ENCODE assay signal across 1 cellular context in the genomic region with DNA sequence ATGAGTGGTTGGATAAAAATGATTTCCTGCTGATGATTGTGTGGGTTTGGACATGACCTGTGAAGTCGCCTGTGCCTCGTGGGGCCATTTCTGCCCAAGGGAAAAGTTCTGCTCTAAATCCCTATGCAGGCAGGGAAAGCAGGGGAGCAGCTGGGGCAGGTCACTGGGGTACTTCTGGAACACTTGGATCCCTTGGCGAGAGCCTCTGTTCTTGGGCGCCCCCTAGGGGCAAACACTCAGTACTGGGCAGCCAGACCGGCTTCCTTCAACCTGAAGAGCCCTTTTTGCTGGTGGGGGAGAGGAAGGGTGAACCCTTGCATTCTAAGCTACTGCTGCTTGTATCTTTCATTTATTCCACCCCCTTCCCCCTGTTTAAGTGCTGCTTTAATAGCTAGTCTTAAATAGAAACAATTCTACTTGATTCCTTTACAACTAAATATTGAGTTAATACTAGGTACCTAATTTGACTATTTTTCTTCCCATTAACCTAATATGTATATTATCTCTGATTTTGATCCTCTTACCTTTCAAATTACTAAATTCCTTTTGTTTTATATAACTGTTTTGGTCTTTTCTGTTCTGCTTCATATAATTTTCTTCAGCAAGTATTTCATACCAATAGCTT.
TF ChIP-seq lines count a peak whose summit lies in the region.

No MANE protein-coding gene starts in this region.

TF ChIP-seq in K562, 482 proteins besides CTCF, POLR2A, EP300 and RAD21 (continued from another document):
- TF ChIP-seq, protein P1, sequence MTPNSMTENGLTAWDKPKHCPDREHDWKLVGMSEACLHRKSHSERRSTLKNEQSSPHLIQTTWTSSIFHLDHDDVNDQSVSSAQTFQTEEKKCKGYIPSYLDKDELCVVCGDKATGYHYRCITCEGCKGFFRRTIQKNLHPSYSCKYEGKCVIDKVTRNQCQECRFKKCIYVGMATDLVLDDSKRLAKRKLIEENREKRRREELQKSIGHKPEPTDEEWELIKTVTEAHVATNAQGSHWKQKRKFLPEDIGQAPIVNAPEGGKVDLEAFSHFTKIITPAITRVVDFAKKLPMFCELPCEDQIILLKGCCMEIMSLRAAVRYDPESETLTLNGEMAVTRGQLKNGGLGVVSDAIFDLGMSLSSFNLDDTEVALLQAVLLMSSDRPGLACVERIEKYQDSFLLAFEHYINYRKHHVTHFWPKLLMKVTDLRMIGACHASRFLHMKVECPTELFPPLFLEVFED (CRISPR knock-in tag; conservative IDR thresholded peaks at IDR 0.05), result no peak
- TF ChIP-seq ZNF23 (CRISPR knock-in tag; IDR thresholded peaks at IDR 0.05), result no peak
- TF ChIP-seq, protein P2, sequence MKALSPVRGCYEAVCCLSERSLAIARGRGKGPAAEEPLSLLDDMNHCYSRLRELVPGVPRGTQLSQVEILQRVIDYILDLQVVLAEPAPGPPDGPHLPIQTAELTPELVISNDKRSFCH (CRISPR knock-in tag; IDR thresholded peaks at IDR 0.05), result no peak
- TF ChIP-seq, protein P2 (tag; IDR thresholded peaks at IDR 0.05), result no peak
- TF ChIP-seq NFIC (IDR thresholded peaks at IDR 0.05), result no peak
- TF ChIP-seq, protein P3, sequence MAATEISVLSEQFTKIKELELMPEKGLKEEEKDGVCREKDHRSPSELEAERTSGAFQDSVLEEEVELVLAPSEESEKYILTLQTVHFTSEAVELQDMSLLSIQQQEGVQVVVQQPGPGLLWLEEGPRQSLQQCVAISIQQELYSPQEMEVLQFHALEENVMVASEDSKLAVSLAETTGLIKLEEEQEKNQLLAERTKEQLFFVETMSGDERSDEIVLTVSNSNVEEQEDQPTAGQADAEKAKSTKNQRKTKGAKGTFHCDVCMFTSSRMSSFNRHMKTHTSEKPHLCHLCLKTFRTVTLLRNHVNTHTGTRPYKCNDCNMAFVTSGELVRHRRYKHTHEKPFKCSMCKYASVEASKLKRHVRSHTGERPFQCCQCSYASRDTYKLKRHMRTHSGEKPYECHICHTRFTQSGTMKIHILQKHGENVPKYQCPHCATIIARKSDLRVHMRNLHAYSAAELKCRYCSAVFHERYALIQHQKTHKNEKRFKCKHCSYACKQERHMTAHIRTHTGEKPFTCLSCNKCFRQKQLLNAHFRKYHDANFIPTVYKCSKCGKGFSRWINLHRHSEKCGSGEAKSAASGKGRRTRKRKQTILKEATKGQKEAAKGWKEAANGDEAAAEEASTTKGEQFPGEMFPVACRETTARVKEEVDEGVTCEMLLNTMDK (IDR thresholded peaks at IDR 0.05; ENCODE audit: borderline replicate concordance, insufficient read depth, low read depth, low read length, poor library complexity, severe bottlenecking), result no peak
- no peak for TF ChIP-seq MAFG (tag; conservative IDR thresholded peaks at IDR 0.05)
- TF ChIP-seq, protein P4, sequence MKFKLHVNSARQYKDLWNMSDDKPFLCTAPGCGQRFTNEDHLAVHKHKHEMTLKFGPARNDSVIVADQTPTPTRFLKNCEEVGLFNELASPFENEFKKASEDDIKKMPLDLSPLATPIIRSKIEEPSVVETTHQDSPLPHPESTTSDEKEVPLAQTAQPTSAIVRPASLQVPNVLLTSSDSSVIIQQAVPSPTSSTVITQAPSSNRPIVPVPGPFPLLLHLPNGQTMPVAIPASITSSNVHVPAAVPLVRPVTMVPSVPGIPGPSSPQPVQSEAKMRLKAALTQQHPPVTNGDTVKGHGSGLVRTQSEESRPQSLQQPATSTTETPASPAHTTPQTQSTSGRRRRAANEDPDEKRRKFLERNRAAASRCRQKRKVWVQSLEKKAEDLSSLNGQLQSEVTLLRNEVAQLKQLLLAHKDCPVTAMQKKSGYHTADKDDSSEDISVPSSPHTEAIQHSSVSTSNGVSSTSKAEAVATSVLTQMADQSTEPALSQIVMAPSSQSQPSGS (CRISPR knock-in tag; IDR thresholded peaks at IDR 0.05), result no peak
- TF ChIP-seq, protein P5, sequence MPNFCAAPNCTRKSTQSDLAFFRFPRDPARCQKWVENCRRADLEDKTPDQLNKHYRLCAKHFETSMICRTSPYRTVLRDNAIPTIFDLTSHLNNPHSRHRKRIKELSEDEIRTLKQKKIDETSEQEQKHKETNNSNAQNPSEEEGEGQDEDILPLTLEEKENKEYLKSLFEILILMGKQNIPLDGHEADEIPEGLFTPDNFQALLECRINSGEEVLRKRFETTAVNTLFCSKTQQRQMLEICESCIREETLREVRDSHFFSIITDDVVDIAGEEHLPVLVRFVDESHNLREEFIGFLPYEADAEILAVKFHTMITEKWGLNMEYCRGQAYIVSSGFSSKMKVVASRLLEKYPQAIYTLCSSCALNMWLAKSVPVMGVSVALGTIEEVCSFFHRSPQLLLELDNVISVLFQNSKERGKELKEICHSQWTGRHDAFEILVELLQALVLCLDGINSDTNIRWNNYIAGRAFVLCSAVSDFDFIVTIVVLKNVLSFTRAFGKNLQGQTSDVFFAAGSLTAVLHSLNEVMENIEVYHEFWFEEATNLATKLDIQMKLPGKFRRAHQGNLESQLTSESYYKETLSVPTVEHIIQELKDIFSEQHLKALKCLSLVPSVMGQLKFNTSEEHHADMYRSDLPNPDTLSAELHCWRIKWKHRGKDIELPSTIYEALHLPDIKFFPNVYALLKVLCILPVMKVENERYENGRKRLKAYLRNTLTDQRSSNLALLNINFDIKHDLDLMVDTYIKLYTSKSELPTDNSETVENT (CRISPR knock-in tag; IDR thresholded peaks at IDR 0.05), result no peak
- TF ChIP-seq, protein P6, sequence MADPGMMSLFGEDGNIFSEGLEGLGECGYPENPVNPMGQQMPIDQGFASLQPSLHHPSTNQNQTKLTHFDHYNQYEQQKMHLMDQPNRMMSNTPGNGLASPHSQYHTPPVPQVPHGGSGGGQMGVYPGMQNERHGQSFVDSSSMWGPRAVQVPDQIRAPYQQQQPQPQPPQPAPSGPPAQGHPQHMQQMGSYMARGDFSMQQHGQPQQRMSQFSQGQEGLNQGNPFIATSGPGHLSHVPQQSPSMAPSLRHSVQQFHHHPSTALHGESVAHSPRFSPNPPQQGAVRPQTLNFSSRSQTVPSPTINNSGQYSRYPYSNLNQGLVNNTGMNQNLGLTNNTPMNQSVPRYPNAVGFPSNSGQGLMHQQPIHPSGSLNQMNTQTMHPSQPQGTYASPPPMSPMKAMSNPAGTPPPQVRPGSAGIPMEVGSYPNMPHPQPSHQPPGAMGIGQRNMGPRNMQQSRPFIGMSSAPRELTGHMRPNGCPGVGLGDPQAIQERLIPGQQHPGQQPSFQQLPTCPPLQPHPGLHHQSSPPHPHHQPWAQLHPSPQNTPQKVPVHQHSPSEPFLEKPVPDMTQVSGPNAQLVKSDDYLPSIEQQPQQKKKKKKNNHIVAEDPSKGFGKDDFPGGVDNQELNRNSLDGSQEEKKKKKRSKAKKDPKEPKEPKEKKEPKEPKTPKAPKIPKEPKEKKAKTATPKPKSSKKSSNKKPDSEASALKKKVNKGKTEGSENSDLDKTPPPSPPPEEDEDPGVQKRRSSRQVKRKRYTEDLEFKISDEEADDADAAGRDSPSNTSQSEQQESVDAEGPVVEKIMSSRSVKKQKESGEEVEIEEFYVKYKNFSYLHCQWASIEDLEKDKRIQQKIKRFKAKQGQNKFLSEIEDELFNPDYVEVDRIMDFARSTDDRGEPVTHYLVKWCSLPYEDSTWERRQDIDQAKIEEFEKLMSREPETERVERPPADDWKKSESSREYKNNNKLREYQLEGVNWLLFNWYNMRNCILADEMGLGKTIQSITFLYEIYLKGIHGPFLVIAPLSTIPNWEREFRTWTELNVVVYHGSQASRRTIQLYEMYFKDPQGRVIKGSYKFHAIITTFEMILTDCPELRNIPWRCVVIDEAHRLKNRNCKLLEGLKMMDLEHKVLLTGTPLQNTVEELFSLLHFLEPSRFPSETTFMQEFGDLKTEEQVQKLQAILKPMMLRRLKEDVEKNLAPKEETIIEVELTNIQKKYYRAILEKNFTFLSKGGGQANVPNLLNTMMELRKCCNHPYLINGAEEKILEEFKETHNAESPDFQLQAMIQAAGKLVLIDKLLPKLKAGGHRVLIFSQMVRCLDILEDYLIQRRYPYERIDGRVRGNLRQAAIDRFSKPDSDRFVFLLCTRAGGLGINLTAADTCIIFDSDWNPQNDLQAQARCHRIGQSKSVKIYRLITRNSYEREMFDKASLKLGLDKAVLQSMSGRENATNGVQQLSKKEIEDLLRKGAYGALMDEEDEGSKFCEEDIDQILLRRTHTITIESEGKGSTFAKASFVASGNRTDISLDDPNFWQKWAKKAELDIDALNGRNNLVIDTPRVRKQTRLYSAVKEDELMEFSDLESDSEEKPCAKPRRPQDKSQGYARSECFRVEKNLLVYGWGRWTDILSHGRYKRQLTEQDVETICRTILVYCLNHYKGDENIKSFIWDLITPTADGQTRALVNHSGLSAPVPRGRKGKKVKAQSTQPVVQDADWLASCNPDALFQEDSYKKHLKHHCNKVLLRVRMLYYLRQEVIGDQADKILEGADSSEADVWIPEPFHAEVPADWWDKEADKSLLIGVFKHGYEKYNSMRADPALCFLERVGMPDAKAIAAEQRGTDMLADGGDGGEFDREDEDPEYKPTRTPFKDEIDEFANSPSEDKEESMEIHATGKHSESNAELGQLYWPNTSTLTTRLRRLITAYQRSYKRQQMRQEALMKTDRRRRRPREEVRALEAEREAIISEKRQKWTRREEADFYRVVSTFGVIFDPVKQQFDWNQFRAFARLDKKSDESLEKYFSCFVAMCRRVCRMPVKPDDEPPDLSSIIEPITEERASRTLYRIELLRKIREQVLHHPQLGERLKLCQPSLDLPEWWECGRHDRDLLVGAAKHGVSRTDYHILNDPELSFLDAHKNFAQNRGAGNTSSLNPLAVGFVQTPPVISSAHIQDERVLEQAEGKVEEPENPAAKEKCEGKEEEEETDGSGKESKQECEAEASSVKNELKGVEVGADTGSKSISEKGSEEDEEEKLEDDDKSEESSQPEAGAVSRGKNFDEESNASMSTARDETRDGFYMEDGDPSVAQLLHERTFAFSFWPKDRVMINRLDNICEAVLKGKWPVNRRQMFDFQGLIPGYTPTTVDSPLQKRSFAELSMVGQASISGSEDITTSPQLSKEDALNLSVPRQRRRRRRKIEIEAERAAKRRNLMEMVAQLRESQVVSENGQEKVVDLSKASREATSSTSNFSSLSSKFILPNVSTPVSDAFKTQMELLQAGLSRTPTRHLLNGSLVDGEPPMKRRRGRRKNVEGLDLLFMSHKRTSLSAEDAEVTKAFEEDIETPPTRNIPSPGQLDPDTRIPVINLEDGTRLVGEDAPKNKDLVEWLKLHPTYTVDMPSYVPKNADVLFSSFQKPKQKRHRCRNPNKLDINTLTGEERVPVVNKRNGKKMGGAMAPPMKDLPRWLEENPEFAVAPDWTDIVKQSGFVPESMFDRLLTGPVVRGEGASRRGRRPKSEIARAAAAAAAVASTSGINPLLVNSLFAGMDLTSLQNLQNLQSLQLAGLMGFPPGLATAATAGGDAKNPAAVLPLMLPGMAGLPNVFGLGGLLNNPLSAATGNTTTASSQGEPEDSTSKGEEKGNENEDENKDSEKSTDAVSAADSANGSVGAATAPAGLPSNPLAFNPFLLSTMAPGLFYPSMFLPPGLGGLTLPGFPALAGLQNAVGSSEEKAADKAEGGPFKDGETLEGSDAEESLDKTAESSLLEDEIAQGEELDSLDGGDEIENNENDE (IDR thresholded peaks at IDR 0.05; ENCODE audit: low read depth, low read length), result no peak
- TF ChIP-seq RUNX1 (IDR thresholded peaks at IDR 0.05; ENCODE audit: low read depth), result no peak
- TF ChIP-seq EHMT2 (IDR thresholded peaks at IDR 0.05), result 0 out of 2 replicates have a peak, but pooled peaks have one; percentile 13
- TF ChIP-seq, protein P7, sequence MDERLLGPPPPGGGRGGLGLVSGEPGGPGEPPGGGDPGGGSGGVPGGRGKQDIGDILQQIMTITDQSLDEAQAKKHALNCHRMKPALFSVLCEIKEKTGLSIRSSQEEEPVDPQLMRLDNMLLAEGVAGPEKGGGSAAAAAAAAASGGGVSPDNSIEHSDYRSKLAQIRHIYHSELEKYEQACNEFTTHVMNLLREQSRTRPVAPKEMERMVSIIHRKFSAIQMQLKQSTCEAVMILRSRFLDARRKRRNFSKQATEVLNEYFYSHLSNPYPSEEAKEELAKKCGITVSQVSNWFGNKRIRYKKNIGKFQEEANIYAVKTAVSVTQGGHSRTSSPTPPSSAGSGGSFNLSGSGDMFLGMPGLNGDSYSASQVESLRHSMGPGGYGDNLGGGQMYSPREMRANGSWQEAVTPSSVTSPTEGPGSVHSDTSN (CRISPR knock-in tag; IDR thresholded peaks at IDR 0.05; ENCODE audit: low read depth), result no peak
- TF ChIP-seq, protein P7 (tag; conservative IDR thresholded peaks at IDR 0.05; ENCODE audit: low read depth), result no peak
- TF ChIP-seq SETDB1 (IDR thresholded peaks at IDR 0.05; ENCODE audit: low read length), result no peak
- no peak for TF ChIP-seq HMG20A (CRISPR knock-in tag; conservative IDR thresholded peaks at IDR 0.05)
- no peak for TF ChIP-seq SRSF7 (optimal IDR thresholded peaks at IDR 0.05; ENCODE audit: low read depth, low read length)
- TF ChIP-seq JUND (IDR thresholded peaks at IDR 0.05; ENCODE audit: borderline replicate concordance, low read depth, low read length), result 0 out of 2 replicates have a peak, but pooled peaks have one; percentile 15
- no peak for TF ChIP-seq JUND (tag; IDR thresholded peaks at IDR 0.05; ENCODE audit: borderline replicate concordance, low read depth, low read length)
- peak; percentile 55; the same call in 1 of the 2 replicates for TF ChIP-seq KLF16 (IDR thresholded peaks at IDR 0.05)
- TF ChIP-seq CSDE1 (IDR thresholded peaks at IDR 0.05), result no peak
- TF ChIP-seq, protein P8, sequence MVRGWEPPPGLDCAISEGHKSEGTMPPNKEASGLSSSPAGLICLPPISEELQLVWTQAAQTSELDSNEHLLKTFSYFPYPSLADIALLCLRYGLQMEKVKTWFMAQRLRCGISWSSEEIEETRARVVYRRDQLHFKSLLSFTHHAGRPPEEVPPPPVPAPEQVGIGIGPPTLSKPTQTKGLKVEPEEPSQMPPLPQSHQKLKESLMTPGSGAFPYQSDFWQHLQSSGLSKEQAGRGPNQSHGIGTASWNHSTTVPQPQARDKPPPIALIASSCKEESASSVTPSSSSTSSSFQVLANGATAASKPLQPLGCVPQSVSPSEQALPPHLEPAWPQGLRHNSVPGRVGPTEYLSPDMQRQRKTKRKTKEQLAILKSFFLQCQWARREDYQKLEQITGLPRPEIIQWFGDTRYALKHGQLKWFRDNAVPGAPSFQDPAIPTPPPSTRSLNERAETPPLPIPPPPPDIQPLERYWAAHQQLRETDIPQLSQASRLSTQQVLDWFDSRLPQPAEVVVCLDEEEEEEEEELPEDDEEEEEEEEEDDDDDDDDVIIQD (CRISPR knock-in tag; IDR thresholded peaks at IDR 0.05), result no peak
- no peak for TF ChIP-seq BRD4 (IDR thresholded peaks at IDR 0.05)
- TF ChIP-seq SMC3 (conservative IDR thresholded peaks at IDR 0.05; ENCODE audit: insufficient read depth, low read depth, low read length), result 0 out of 2 replicates have a peak, but pooled peaks have one; percentile 34
TF ChIP-seq in K562: peak in this region for 4.
